ENCODE assay signal across 8 cellular contexts in genomic region chr7:106793015-106793651, GRCh38.
A peak's percentile ranks its signal among the peaks of the same experiment; 100 is the strongest.
DNase-seq lines count a peak whose midpoint lies in the region; ATAC-seq and TF ChIP-seq lines count a peak whose summit lies in the region.

No MANE protein-coding gene starts in this region.

- H3K27me3 ChIP-seq in breast epithelium (no peaks in the 10 kb centered on the region), mesendoderm (ENCODE audit: insufficient read depth, low read length, poor library complexity) (no peaks in the 10 kb centered on the region)

- no peak overlapping the region for H3K56ac ChIP-seq in mesendoderm (ENCODE audit: low read length)

- H3K23ac ChIP-seq in mesendoderm (ENCODE audit: low read length), result no peak overlapping the region

- H2BK120ac ChIP-seq in mesendoderm (ENCODE audit: low read depth, low read length), result no peak overlapping the region

- H3K9ac ChIP-seq in mesendoderm (ENCODE audit: low read length), result no peak overlapping the region

- H3K4ac ChIP-seq in mesendoderm (ENCODE audit: low read depth, low read length), result no peak overlapping the region

- H3K27ac ChIP-seq in breast epithelium (no peak overlapping the region), mesendoderm (ENCODE audit: low read depth, low read length) (no peak overlapping the region)

- ATAC-seq in GM19455 (IDR thresholded peaks at IDR 0.05; ENCODE audit: unreplicated experiment) (no peak), GM18858 (IDR thresholded peaks at IDR 0.05; ENCODE audit: unreplicated experiment) (no peak)

- peaks cover 0 to 5% of the 10 kb centered on the region in 2 donors for H3K9me3 ChIP-seq in breast epithelium

- no peak overlapping the region for H2AK5ac ChIP-seq in mesendoderm (ENCODE audit: low read length)

- no peak overlapping the region for H4K5ac ChIP-seq in mesendoderm (ENCODE audit: low read length)

- H2BK15ac ChIP-seq in mesendoderm (replicated peaks; ENCODE audit: low read depth), result no peak overlapping the region

- no peak overlapping the region for H3K4me3 ChIP-seq in GM12864 (ENCODE audit: low read depth, low read length)
- H3K4me3 ChIP-seq in breast epithelium, result no peak overlapping the region
- H3K4me3 ChIP-seq in mesendoderm (ENCODE audit: low read length), result no peak overlapping the region

- H4K8ac ChIP-seq in mesendoderm (ENCODE audit: low read depth, low read length), result no peak overlapping the region

- H3K18ac ChIP-seq in mesendoderm (ENCODE audit: low read length), result no peak overlapping the region

- intact Hi-C loops in breast epithelium (cut with DNase I; ENCODE audit: low total_unique reads), result no loop called here

- H2BK5ac ChIP-seq in mesendoderm (ENCODE audit: low read length), result no peak overlapping the region

- H3K4me1 ChIP-seq in breast epithelium (no peaks in the 10 kb centered on the region), mesendoderm (ENCODE audit: control insufficient read depth, low read depth, low read length) (no peaks in the 10 kb centered on the region)

- H3K79me1 ChIP-seq in mesendoderm (ENCODE audit: low read length), result no peaks in the 10 kb centered on the region

- H3K79me2 ChIP-seq in mesendoderm (ENCODE audit: control insufficient read depth, insufficient read depth, low read length), result no peaks in the 10 kb centered on the region

- TF ChIP-seq CTCF in GM12864 (IDR thresholded peaks at IDR 0.05; ENCODE audit: low read depth, low read length, missing control alignments), result peak; percentile 52
- peak in 2 of 3 donors; percentile 60 to 68 for TF ChIP-seq CTCF in breast epithelium (IDR thresholded peaks at IDR 0.05)

- no CpG with 5 or more reads among the region's 4 CpGs for WGBS in mesendoderm (ENCODE audit: extremely low coverage, insufficient coverage, low lambda C conversion rate)

- TF ChIP-seq POLR2A in breast epithelium (IDR thresholded peaks at IDR 0.05), result no peak

- H3K4me2 ChIP-seq in mesendoderm (ENCODE audit: low read length), result no peak overlapping the region

- H3K36me3 ChIP-seq in breast epithelium (no peaks in the 10 kb centered on the region), mesendoderm (ENCODE audit: control insufficient read depth, insufficient read depth, low read length) (no peaks in the 10 kb centered on the region)

- DNase-seq in AML-193 (lab: John Stamatoyannopoulos, UW) (peak; percentile 15 to 23), GM12864 (ENCODE audit: low read depth) (no peak), NCI-H526 treated with DMSO at 0.1 percent for 48 hours (lab: John Stamatoyannopoulos, UW) (peak; percentile 66), breast epithelium (ENCODE audit: low spot score in 2 of 2) (no peak), mesendoderm (peak; percentile 24), GM19240 (ENCODE audit: insufficient read length, low spot score) (no peak)

Comparison
In these comparisons a context has a peak if more than half of its experiments do, and no peak if none do; other contexts are left out.
1. DNase-seq: peak in AML-193 (2 of 2), NCI-H526 treated with DMSO at 0.1 percent for 48 hours (single experiment) and mesendoderm (single experiment); none in GM12864 (single experiment), breast epithelium (0 of 2) and GM19240 (single experiment).